In genomic region chr14:31401369-31401932, GRCh38 we compare ENCODE assay signal across 24 cellular contexts.
"Had no signal": no experiment of that assay in that cellular context is flagged by ENCODE, and none has a peak within 500 bp of the region (broad histone marks: within the 10 kb centered on the region; RNA-seq: fewer than 3 reads in every experiment).

No MANE protein-coding gene starts in this region.

- ATAC-seq: effector memory CD8-positive, alpha-beta T cell; left lung; lower lobe of right lung; psoas muscle; right lobe of liver had no signal

- H3K27me3 ChIP-seq: esophagus squamous epithelium, left lung, ovary, right lobe of liver, testis, tibial artery had no signal

- H3K27ac ChIP-seq: esophagus squamous epithelium, left lung, lower lobe of right lung, ovary, psoas muscle, right lobe of liver, testis, tibial artery had no signal

- H3K4me1 ChIP-seq: esophagus squamous epithelium, left lung, lower lobe of right lung, psoas muscle, right lobe of liver, testis had no signal

- H3K4me1 Mint-ChIP-seq: naive B cell had no signal

- H3K9me3 Mint-ChIP-seq: central memory CD8-positive, alpha-beta T cell; effector memory CD8-positive, alpha-beta T cell; naive B cell; type B pancreatic cell had no signal

- H3K4me3 ChIP-seq: esophagus squamous epithelium, left lung, lower lobe of right lung, ovary, psoas muscle, right lobe of liver, testis, tibial artery had no signal

- H3K27me3 Mint-ChIP-seq: central memory CD8-positive, alpha-beta T cell; effector memory CD8-positive, alpha-beta T cell; naive B cell; type B pancreatic cell had no signal

- H3K4me3 Mint-ChIP-seq: central memory CD8-positive, alpha-beta T cell; effector memory CD8-positive, alpha-beta T cell; type B pancreatic cell had no signal

- FAIRE-seq: endometrium, keratinocyte, small intestine had no signal

- H3K9me3 ChIP-seq: esophagus squamous epithelium, left lung, lower lobe of right lung, ovary, psoas muscle, right lobe of liver, testis, tibial artery had no signal

- DNase-seq: cortex of kidney; effector memory CD8-positive, alpha-beta T cell; esophagus squamous epithelium; foreskin melanocyte; glutamatergic neuron; left lung; lower lobe of right lung; naive B cell; occipital lobe; ovary; posterior cingulate gyrus; psoas muscle; right lobe of liver; small intestine; stimulated activated CD4-positive, alpha-beta T cell treated with anti-CD3 and anti-CD28 coated beads, Interleukin-15, amount 100 ng/mL, for 24 hours; stimulated activated CD4-positive, alpha-beta T cell treated with anti-CD3 and anti-CD28 coated beads, Interleukin-2, amount 100 ng/mL, for 48 hours; stimulated activated naive CD4-positive, alpha-beta T cell; substantia nigra; testis; tibial artery had no signal

- H3K27ac Mint-ChIP-seq: effector memory CD8-positive, alpha-beta T cell; naive B cell; type B pancreatic cell had no signal
